In genomic region chr9:89522261-89522978, GRCh38 we compare ENCODE assay signal across 8 cellular contexts. TPM values are rescaled to one million over a fixed set of nuclear protein-coding genes. Genes with fewer than 3 reads are reported as not detected.
DNase-seq lines count a peak whose midpoint lies in the region; ATAC-seq, FAIRE-seq and TF ChIP-seq lines count a peak whose summit lies in the region.

No MANE protein-coding gene starts in this region.

- no peaks in the 10 kb centered on the region for H3K79me2 ChIP-seq in OCI-LY1 (ENCODE audit: insufficient read depth, low read length)

- peak; percentile 71 for ATAC-seq in GM18520 (IDR thresholded peaks at IDR 0.05; ENCODE audit: unreplicated experiment)
- peak; percentile 94 for ATAC-seq in HG02852 (IDR thresholded peaks at IDR 0.05; ENCODE audit: unreplicated experiment)

- H4K20me1 ChIP-seq in OCI-LY1 (ENCODE audit: insufficient read depth, low read length) = no peaks in the 10 kb centered on the region

- TF ChIP-seq POLR2A in thyroid gland (IDR thresholded peaks at IDR 0.05) = no peak

- no peaks in the 10 kb centered on the region for H3F3A ChIP-seq in OCI-LY1 (ENCODE audit: insufficient read depth, low read length)

- no peak overlapping the region for H2AFZ ChIP-seq in OCI-LY1 (ENCODE audit: low read length)

- DNase-seq in activated T-helper 1 cell treated with anti-CD3 and anti-CD28 coated beads, Interleukin-2, amount 50 U/mL, for 16 hours (ENCODE audit: low read depth in 1 of 2, low spot score in 1 of 2) = peak; percentile 47 to 56
- DNase-seq in thyroid gland (no peak), cerebellar nuclear complex (lab: John Stamatoyannopoulos, UW) (no peak), frontal cortex (ENCODE audit: low spot score in 2 of 2) (no peak)

- no peaks in the 10 kb centered on the region for H3K9me3 ChIP-seq in OCI-LY1 (ENCODE audit: low read length)
- H3K9me3 ChIP-seq in neutrophil = no peaks in the 10 kb centered on the region
- no peaks in the 10 kb centered on the region for H3K9me3 ChIP-seq in thyroid gland

- H3K36me3 ChIP-seq in OCI-LY1 (ENCODE audit: insufficient read depth, low read length) = no peaks in the 10 kb centered on the region
- H3K36me3 ChIP-seq in neutrophil = no peaks in the 10 kb centered on the region
- no peaks in the 10 kb centered on the region for H3K36me3 ChIP-seq in thyroid gland

- intact Hi-C loops in thyroid gland (cut with DNase I) = no loop called here

- no peak for TF ChIP-seq CTCF in OCI-LY1 (IDR thresholded peaks at IDR 0.05; ENCODE audit: low read length)
- TF ChIP-seq CTCF in neutrophil (IDR thresholded peaks at IDR 0.05) = no peak
- no peak for TF ChIP-seq CTCF in thyroid gland (IDR thresholded peaks at IDR 0.05)

- H3K9ac ChIP-seq in OCI-LY1 (ENCODE audit: low read length) = no peak overlapping the region

- H3K27me3 ChIP-seq in OCI-LY1 (ENCODE audit: insufficient read depth, low read length) (no peaks in the 10 kb centered on the region; the same call in 1 of the 2 replicates), neutrophil (no peaks in the 10 kb centered on the region), thyroid gland (no peaks in the 10 kb centered on the region)

- peaks cover 3% of the 10 kb centered on the region for H3K4me1 ChIP-seq in OCI-LY1 (ENCODE audit: insufficient read depth, low read length, severe bottlenecking)
- H3K4me1 ChIP-seq in neutrophil (ENCODE audit: control insufficient read depth in 1 of 2, insufficient read depth in 1 of 2, low read depth in 1 of 2, low read length in 1 of 2) = peaks cover 85 to 95% of the 10 kb centered on the region in 2 experiments
- peaks cover 4 to 9% of the 10 kb centered on the region in 2 donors for H3K4me1 ChIP-seq in thyroid gland

- 68 to 77% methylated on average over 11 to 12 of the region's 12 CpGs for WGBS in thyroid gland, 2 donors

- no peaks in the 10 kb centered on the region for H3K9me2 ChIP-seq in OCI-LY1 (ENCODE audit: low read depth, low read length)

- no peak for FAIRE-seq in frontal cortex (lab: Jason Lieb, UNC)

- H3K4me2 ChIP-seq in OCI-LY1 (ENCODE audit: low read length) = peak overlapping the region; percentile 20; the same call in 1 of the 2 replicates

- H3K4me3 ChIP-seq in OCI-LY1 (ENCODE audit: low read depth, low read length, poor library complexity, severe bottlenecking) (no peak overlapping the region), neutrophil (ENCODE audit: low read depth in 1 of 2, low read length in 1 of 2) (peak overlapping the region; percentile 28 to 53), thyroid gland (replicated peaks in 1 of 3) (no peak overlapping the region)

- H3K27ac ChIP-seq in OCI-LY1 (ENCODE audit: low read depth, low read length, poor library complexity, severe bottlenecking) (no peak overlapping the region), neutrophil (peak overlapping the region; percentile 92), thyroid gland (no peak overlapping the region)

RNA-seq across cellular contexts. Expression of gene SEMA4D, which starts 24.5 kb away (rescaled TPM):
- 10 to 100 TPM; 19.9 to 29.6 (median 28.9) TPM for total RNA-seq in thyroid gland
- total RNA-seq in frontal cortex = 7.7 TPM

Comparison
In these comparisons a context has a peak if more than half of its experiments do, and no peak if none do; other contexts are left out.
1. H3K4me3 ChIP-seq: peak in neutrophil (2 of 2); none in OCI-LY1 (single experiment) and thyroid gland (0 of 3).
2. DNase-seq: peak in activated T-helper 1 cell treated with anti-CD3 and anti-CD28 coated beads, Interleukin-2, amount 50 U/mL, for 16 hours (2 of 2); none in thyroid gland (0 of 2), cerebellar nuclear complex (0 of 2) and frontal cortex (0 of 2).